Comparison of ENCODE assay signal across 8 cellular contexts in the genomic region with DNA sequence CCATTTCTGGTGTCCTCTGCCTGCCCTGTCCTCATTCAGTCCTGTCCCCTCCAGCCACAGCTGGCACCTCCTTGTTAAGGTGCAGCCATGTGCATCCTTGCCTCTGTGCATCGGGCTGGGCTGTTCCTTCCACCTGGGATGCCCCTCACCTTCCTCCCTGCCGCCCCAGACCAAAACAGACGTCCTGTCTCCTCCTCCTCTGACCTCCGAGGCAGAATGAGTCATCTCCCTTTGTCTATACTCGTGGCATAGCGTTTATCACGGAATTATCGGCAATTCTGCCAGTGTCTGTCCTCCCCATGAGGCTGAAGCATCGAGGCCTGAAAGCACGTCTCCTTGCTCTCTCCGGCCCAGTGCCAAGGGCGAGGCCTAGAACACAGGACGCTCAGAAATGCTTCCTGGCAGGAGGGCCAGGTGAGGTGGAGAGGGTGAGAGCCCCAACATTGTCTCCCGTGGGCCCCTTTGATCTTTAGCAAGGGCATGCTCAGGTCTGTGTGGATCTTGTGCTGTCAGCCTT. TPM values are rescaled to one million over a fixed set of nuclear protein-coding genes. Genes with fewer than 3 reads are reported as not detected.
DNase-seq lines count a peak whose midpoint lies in the region; ATAC-seq, FAIRE-seq and TF ChIP-seq lines count a peak whose summit lies in the region.

No MANE protein-coding gene starts in this region.

- H3K9me2 ChIP-seq in HCT116 (ENCODE audit: insufficient read depth): no peaks in the 10 kb centered on the region

- H3K9ac ChIP-seq in HCT116 (ENCODE audit: low read length) (peak overlapping the region; percentile 63), kidney (ENCODE audit: low read length in 2 of 2) (peak overlapping the region; percentile 39 to 55)

- TF ChIP-seq CTCF in 22Rv1 (IDR thresholded peaks at IDR 0.05) (no peak), HCT116 (IDR thresholded peaks at IDR 0.05 in 2 of 3, conservative IDR thresholded peaks at IDR 0.05 in 1 of 3; ENCODE audit: borderline replicate concordance in 1 of 3, insufficient read depth in 1 of 3, low read depth in 2 of 3, low read length in 2 of 3) (no peak), kidney (IDR thresholded peaks at IDR 0.05; ENCODE audit: borderline replicate concordance, extremely low read depth, insufficient read depth) (no peak), testis (IDR thresholded peaks at IDR 0.05) (no peak)

- 36 to 49% methylated on average over 13 to 14 of the region's 14 CpGs for WGBS in testis, 2 donors

- H3K36me3 ChIP-seq in HCT116 (ENCODE audit: control insufficient read depth in 1 of 2, insufficient read depth in 2 of 2, low read length in 2 of 2) (no peaks in the 10 kb centered on the region), kidney (ENCODE audit: control insufficient read depth in 1 of 2, insufficient read depth in 2 of 2, low read length in 2 of 2) (no peaks in the 10 kb centered on the region), testis (ENCODE audit: low read depth, missing control alignments) (no peaks in the 10 kb centered on the region)

- no peaks in the 10 kb centered on the region for H3K9me3 Mint-ChIP-seq in activated naive CD8-positive, alpha-beta T cell treated with anti-CD3 and anti-CD28 coated beads for 36 hours

- peak; percentile 49 for ATAC-seq in HCT116
- ATAC-seq in activated CD4-positive, CD25-positive, alpha-beta regulatory T cell treated with anti-CD3 and anti-CD28 coated beads, Interleukin-2, amount 50 U/mL, for 24 hours: no peak

- peak overlapping the region; percentile 31 to 41 for H3K4me3 ChIP-seq in HCT116 (replicated peaks in 1 of 2; ENCODE audit: low read depth in 1 of 2, low read length in 2 of 2)
- H3K4me3 ChIP-seq in kidney (ENCODE audit: low read length in 2 of 2): no peak overlapping the region
- H3K4me3 ChIP-seq in testis: no peak overlapping the region

- H3K9me3 ChIP-seq in HCT116 (ENCODE audit: control insufficient read depth in 1 of 2, insufficient read depth in 1 of 2, low read depth in 1 of 2, low read length in 2 of 2) (no peaks in the 10 kb centered on the region), kidney (ENCODE audit: control insufficient read depth in 1 of 2, low read length in 2 of 2) (no peaks in the 10 kb centered on the region), testis (no peaks in the 10 kb centered on the region)

- peaks cover 92% of the 10 kb centered on the region for H3K79me2 ChIP-seq in HCT116 (ENCODE audit: insufficient read depth, low read length)

- H4K20me1 ChIP-seq in HCT116 (ENCODE audit: insufficient read depth): peaks cover 6% of the 10 kb centered on the region; the same call in 1 of the 2 replicates

- H3K27me3 ChIP-seq in HCT116 (ENCODE audit: insufficient read depth, low read length): no peaks in the 10 kb centered on the region
- no peaks in the 10 kb centered on the region for H3K27me3 ChIP-seq in testis

- peak overlapping the region; percentile 49 for H3K27ac ChIP-seq in 22Rv1
- peak overlapping the region; percentile 84 for H3K27ac ChIP-seq in HCT116 (ENCODE audit: low read depth, low read length)
- H3K27ac ChIP-seq in kidney (ENCODE audit: low read depth in 2 of 2, low read length in 2 of 2): peak overlapping the region; percentile 74 to 84
- peak overlapping the region; percentile 31 to 58 for H3K27ac ChIP-seq in testis

- H3K27ac Mint-ChIP-seq in activated naive CD8-positive, alpha-beta T cell treated with anti-CD3 and anti-CD28 coated beads for 36 hours: peak overlapping the region; percentile 3

- DNase-seq in HCT116 (ENCODE audit: low read depth, low spot score) (peak; percentile 60), kidney (no peak), testis (peak; percentile 68), GM12891 (ENCODE audit: insufficient read length, low spot score) (no peak), NOMO-1 treated with dmso at 0.1 percent for 144 hours (lab: John Stamatoyannopoulos, UW; ENCODE audit: unreplicated experiment) (no peak)
- DNase-seq in activated naive CD8-positive, alpha-beta T cell treated with anti-CD3 and anti-CD28 coated beads for 36 hours: peak; percentile 21

- peaks cover 5% of the 10 kb centered on the region for H3K36me3 Mint-ChIP-seq in activated naive CD8-positive, alpha-beta T cell treated with anti-CD3 and anti-CD28 coated beads for 36 hours

- no peak overlapping the region for H2AFZ ChIP-seq in HCT116 (ENCODE audit: low read depth, low read length, poor library complexity, severe bottlenecking)

- H3K4me1 Mint-ChIP-seq in activated naive CD8-positive, alpha-beta T cell treated with anti-CD3 and anti-CD28 coated beads for 36 hours: peaks cover 54% of the 10 kb centered on the region

- TF ChIP-seq RAD21 in HCT116 (IDR thresholded peaks at IDR 0.05; ENCODE audit: low read depth): no peak

- TF ChIP-seq POLR2A in HCT116 (IDR thresholded peaks at IDR 0.05; ENCODE audit: borderline replicate concordance, extremely low read depth, insufficient read depth, insufficient read length) (no peak), testis (IDR thresholded peaks at IDR 0.05) (no peak), GM12891 (IDR thresholded peaks at IDR 0.05; ENCODE audit: low read depth, low read length) (no peak)

- no peak for FAIRE-seq in kidney (lab: Jason Lieb, UNC)
- no peak for FAIRE-seq in GM12891 (lab: Jason Lieb, UNC)

- peaks cover under 1% of the 10 kb centered on the region for H3K27me3 Mint-ChIP-seq in activated naive CD8-positive, alpha-beta T cell treated with anti-CD3 and anti-CD28 coated beads for 36 hours

- POLR2A ChIA-PET in HCT116 (lab: Charles Lee): no interaction called here

- H3K4me2 ChIP-seq in HCT116 (ENCODE audit: low read length): peak overlapping the region; percentile 75

- H3K4me3 Mint-ChIP-seq in activated naive CD8-positive, alpha-beta T cell treated with anti-CD3 and anti-CD28 coated beads for 36 hours: peak overlapping the region; percentile 5

- intact Hi-C loops in HCT116 (cut with micrococcal nuclease) (loop anchor here (10.0 kb wide), 3 partner anchors 99 to 349 kb away; partner anchors contain the start of genes ATPAF2, GID4 and SREBF1), kidney (cut with DNase I) (no loop called here), testis (cut with DNase I; ENCODE audit: low total_unique reads) (loop anchor here (10.0 kb wide), 1 partner anchor 349 kb away; the partner anchor contains the start of genes ATPAF2 and GID4)

- RAD21 ChIA-PET in HCT116 (lab: Charles Lee; ENCODE audit: low non-redundant PET in 1 of 2, low total read pairs in 2 of 2, uncharacterized antibody in 2 of 2, unreplicated experiment in 2 of 2): interaction anchor here in 1 of 2 experiments (0.7 kb wide), 1 partner anchor 29 kb away, joined by 3 read pairs; no protein-coding TSS in a partner anchor

- CTCF ChIA-PET in HCT116 (lab: Charles Lee): no interaction called here

- BruUV-seq in HCT116 (replicated peaks; lab: Mats Ljungman, UMichigan): no TSS peak

- H3K4me1 ChIP-seq in HCT116 (ENCODE audit: control insufficient read depth in 1 of 2, insufficient read depth in 2 of 2, low read length in 2 of 2) (peaks cover 72 to 82% of the 10 kb centered on the region in 2 experiments), kidney (ENCODE audit: control insufficient read depth in 1 of 2, insufficient read depth in 1 of 2, low read depth in 1 of 2, low read length in 2 of 2) (peaks cover 22 to 27% of the 10 kb centered on the region in 2 donors), testis (peaks cover 29% of the 10 kb centered on the region)

TF ChIP-seq in HCT116, 20 proteins besides CTCF, POLR2A, EP300 and RAD21:
- TF ChIP-seq FOSL1 (IDR thresholded peaks at IDR 0.05; ENCODE audit: low read depth) (no peak; the same call in 1 of the 2 replicates), MAX (IDR thresholded peaks at IDR 0.05) (peak; percentile 90), POLR2AphosphoS5 (IDR thresholded peaks at IDR 0.05; ENCODE audit: low read depth, low read length) (peak; percentile 28; the same call in 1 of the 2 replicates), JUND (IDR thresholded peaks at IDR 0.05) (peak; percentile 70), EZH2 (IDR thresholded peaks at IDR 0.05) (no peak), TCF7L2 (IDR thresholded peaks at IDR 0.05; ENCODE audit: borderline replicate concordance, extremely low read depth, insufficient read depth, insufficient read length) (peak; percentile 82)

TF ChIP-seq in GM12891, 5 proteins besides CTCF, POLR2A, EP300 and RAD21:
- TF ChIP-seq PAX5 (IDR thresholded peaks at IDR 0.05; ENCODE audit: insufficient read depth, low read length, severe bottlenecking) (no peak), POLR2AphosphoS5 (IDR thresholded peaks at IDR 0.05; ENCODE audit: low read depth, low read length) (no peak), TAF1 (IDR thresholded peaks at IDR 0.05; ENCODE audit: low read depth, low read length) (no peak), POU2F2 (IDR thresholded peaks at IDR 0.05; ENCODE audit: low read depth, low read length) (no peak), SPI1 (IDR thresholded peaks at IDR 0.05; ENCODE audit: low read depth, low read length) (no peak)

RNA-seq across cellular contexts. Expression of gene RAI1, which starts 4.6 kb away (rescaled TPM):
- total RNA-seq in HCT116 (2021; ENCODE audit: unreplicated experiment): 38.5 TPM
- polyA plus RNA-seq in HCT116 (2012): 21.0 and 25.2 TPM in 2 replicates
- 10 to 100 TPM; 19.6 to 21.1 TPM for total RNA-seq in activated naive CD8-positive, alpha-beta T cell treated with anti-CD3 and anti-CD28 coated beads for 36 hours
- total RNA-seq in kidney: 50.5 TPM
- polyA plus RNA-seq in kidney (ENCODE audit: insufficient read depth, low read depth, low replicate concordance): 6.7 TPM
- total RNA-seq in testis: 10 to 100 TPM; 42.8 to 44.5 TPM
- polyA plus RNA-seq in testis (ENCODE audit: insufficient read depth, low read depth, low replicate concordance): 17.5 TPM
- 7.1 TPM for polyA plus RNA-seq in GM12891 (2012; ENCODE audit: low read depth, missing spikeins)

Comparison
In these comparisons a context has a peak if more than half of its experiments do, and no peak if none do; other contexts are left out.
1. DNase-seq: peak in HCT116 (single experiment), activated naive CD8-positive, alpha-beta T cell treated with anti-CD3 and anti-CD28 coated beads for 36 hours (single experiment) and testis (single experiment); none in kidney (single experiment), GM12891 (single experiment) and NOMO-1 treated with dmso at 0.1 percent for 144 hours (single experiment).
2. H3K4me3 ChIP-seq: peak in HCT116 (2 of 2); none in kidney (0 of 2) and testis (0 of 2).
3. Peak in every context shown above with its lines, with median percentiles within 50 percentile points of each other: H3K27ac ChIP-seq.